Comparison of ENCODE assay signal across 8 cellular contexts in the genomic region with DNA sequence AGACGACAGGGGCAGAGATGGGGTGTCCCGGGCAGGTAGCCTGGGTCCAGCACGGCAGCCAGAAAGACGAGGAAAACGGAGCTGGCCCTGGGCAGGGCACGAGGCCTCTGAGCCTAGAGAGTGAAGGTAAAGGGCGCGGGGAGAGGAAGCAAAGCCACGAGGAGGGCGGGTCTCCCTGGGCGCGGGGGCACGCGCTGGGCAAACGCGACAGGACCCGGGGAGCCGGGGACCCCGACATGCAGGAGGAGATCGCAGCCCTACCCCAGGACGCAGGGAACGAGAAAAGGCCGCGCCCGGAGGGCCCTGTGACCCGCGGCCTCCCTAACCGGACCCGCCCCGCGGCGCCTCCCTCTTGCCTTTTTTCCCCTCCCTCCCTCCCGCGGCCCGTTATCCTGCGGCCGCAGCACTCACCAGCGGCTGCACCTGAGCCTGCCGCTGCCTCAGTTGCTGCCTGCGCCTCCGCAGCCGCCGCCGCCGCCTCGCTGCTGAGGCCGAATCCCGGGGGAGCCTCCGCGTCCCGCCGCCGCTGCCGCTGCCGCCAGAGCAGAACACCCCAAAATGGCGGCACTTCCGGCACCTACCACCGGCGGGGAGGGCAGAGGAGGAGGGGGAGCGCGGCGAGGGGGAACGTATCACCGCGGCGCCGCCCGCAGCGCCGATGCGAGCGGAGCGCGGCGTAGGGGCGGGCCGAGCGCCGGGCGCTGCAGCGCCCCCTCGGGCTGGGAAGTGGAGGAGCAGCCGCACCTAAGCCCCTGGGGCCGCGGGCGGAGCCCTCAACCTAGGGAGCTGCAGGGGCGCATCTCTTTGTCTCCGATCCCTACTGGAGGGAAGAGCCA. TPM values are rescaled to one million over a fixed set of nuclear protein-coding genes. Genes with fewer than 3 reads are reported as not detected.
A peak's percentile ranks its signal among the peaks of the same experiment; 100 is the strongest.
DNase-seq lines count a peak whose midpoint lies in the region; ATAC-seq and TF ChIP-seq lines count a peak whose summit lies in the region.

TSS of gene CELF1 (minus strand) at position 552 of the 836 bp plus-strand sequence. CDS start 53,609 bp downstream, outside the sequence.

- H3K4me3 ChIP-seq in DND-41 (ENCODE audit: low read depth in 1 of 2, low read length in 2 of 2) = peak within 1 kb of the TSS; percentile 78 to 79
- no peak within 1 kb of the TSS for H3K4me3 ChIP-seq in KMS-11 (IDR thresholded peaks at IDR 0.05; ENCODE audit: insufficient read depth, low read depth, low read length)
- H3K4me3 ChIP-seq in Panc1 (ENCODE audit: low read depth in 2 of 2, low read length in 2 of 2) = peak within 1 kb of the TSS; percentile 75 to 97
- H3K4me3 ChIP-seq in muscle layer of duodenum (ENCODE audit: low read depth in 1 of 2, low read length in 2 of 2) = peak within 1 kb of the TSS; percentile 93 to 100

- POLR2A ChIA-PET in Panc1 (lab: Charles Lee) = interaction anchor here (0.6 to 0.7 kb wide), 2 partner anchors 60 to 72 kb away, joined by 6 to 7 read pairs; no protein-coding TSS in a partner anchor

- H2AFZ ChIP-seq in DND-41 (ENCODE audit: low read depth, low read length) (peak within 1 kb of the TSS; percentile 100), KMS-11 (ENCODE audit: low read depth) (peak within 1 kb of the TSS; percentile 66)

- H3K9me3 Mint-ChIP-seq in activated T-cell treated with anti-CD3 and anti-CD28 coated beads, Interleukin-2, amount 50 U/mL, for 4 hours = no peaks in the 10 kb centered on the region

- intact Hi-C loops in Panc1 (cut with micrococcal nuclease; ENCODE audit: unreplicated experiment) = no loop called here

- in situ Hi-C loops in Panc1 (cut with HindIII; ENCODE audit: low pct_unique_long_range_greater_than_20kb, low sequenced_read_pairs) = no loop called here

- H3K4me2 ChIP-seq in DND-41 (ENCODE audit: insufficient read depth, low read length) (peak within 1 kb of the TSS; percentile 97), KMS-11 (peak within 1 kb of the TSS; percentile 82)

- TF ChIP-seq CTCF in DND-41 (IDR thresholded peaks at IDR 0.05; ENCODE audit: borderline replicate concordance, extremely low read depth, low read length, poor library complexity, severe bottlenecking) = peak; percentile 95
- peak; percentile 78 for TF ChIP-seq CTCF in KMS-11 (conservative IDR thresholded peaks at IDR 0.05; ENCODE audit: low read depth, low read length)
- peak; percentile 99 for TF ChIP-seq CTCF in Panc1 (IDR thresholded peaks at IDR 0.05)

- H4K20me1 ChIP-seq in DND-41 (ENCODE audit: insufficient read depth, low read length) (peaks cover 38% of the 10 kb centered on the region), KMS-11 (ENCODE audit: insufficient read depth) (peaks cover 19% of the 10 kb centered on the region)

- H3K36me3 ChIP-seq in DND-41 (ENCODE audit: insufficient read depth, low read length) (peaks cover 20% of the 10 kb centered on the region), KMS-11 (ENCODE audit: insufficient read depth) (no peaks in the 10 kb centered on the region), Panc1 (ENCODE audit: control insufficient read depth, insufficient read depth, low read length) (peaks cover 15% of the 10 kb centered on the region), muscle layer of duodenum (ENCODE audit: control insufficient read depth in 1 of 2, insufficient read depth in 2 of 2, low read length in 2 of 2) (peaks cover 0 to 10% of the 10 kb centered on the region in 2 donors)

- H3K27ac ChIP-seq in DND-41 (ENCODE audit: low read length) (peak within 1 kb of the TSS; percentile 89), KMS-11 (peak within 1 kb of the TSS; percentile 93), Panc1 (ENCODE audit: low read length) (peak within 1 kb of the TSS; percentile 98), muscle layer of duodenum (ENCODE audit: low read length) (peak within 1 kb of the TSS; percentile 96)

- peaks cover 47% of the 10 kb centered on the region for H3K4me1 ChIP-seq in DND-41 (ENCODE audit: insufficient read depth, low read length)
- H3K4me1 ChIP-seq in KMS-11 (ENCODE audit: low read depth, poor library complexity, severe bottlenecking) = peaks cover 36% of the 10 kb centered on the region
- peaks cover 19% of the 10 kb centered on the region for H3K4me1 ChIP-seq in Panc1 (ENCODE audit: control insufficient read depth, insufficient read depth, low read length)
- peaks cover 11 to 13% of the 10 kb centered on the region in 2 donors for H3K4me1 ChIP-seq in muscle layer of duodenum (ENCODE audit: control insufficient read depth in 1 of 2, insufficient read depth in 2 of 2, low read length in 2 of 2)

- CTCF ChIA-PET in Panc1 (lab: Charles Lee) = interaction anchor here (0.6 to 0.7 kb wide), 4 partner anchors 31 to 590 kb away, joined by 3 to 8 read pairs (median 3); no protein-coding TSS in a partner anchor

- no TSS peak for BruUV-seq in Panc1 (replicated peaks; lab: Mats Ljungman, UMichigan)

- peaks cover 41% of the 10 kb centered on the region for H3K4me1 Mint-ChIP-seq in activated T-cell treated with anti-CD3 and anti-CD28 coated beads, Interleukin-2, amount 50 U/mL, for 4 hours (ENCODE audit: low read depth)

- peak within 1 kb of the TSS; percentile 71 for H3K9ac ChIP-seq in DND-41 (ENCODE audit: low read depth, low read length)
- peak within 1 kb of the TSS; percentile 93 for H3K9ac ChIP-seq in KMS-11

- H3K27me3 ChIP-seq in DND-41 (ENCODE audit: insufficient read depth, low read length, poor library complexity) = no peaks in the 10 kb centered on the region
- H3K27me3 ChIP-seq in KMS-11 (ENCODE audit: insufficient read depth, low read depth) = no peaks in the 10 kb centered on the region
- H3K27me3 ChIP-seq in Panc1 (ENCODE audit: control insufficient read depth, insufficient read depth, low read length) = no peaks in the 10 kb centered on the region
- no peaks in the 10 kb centered on the region for H3K27me3 ChIP-seq in muscle layer of duodenum (ENCODE audit: low read depth, low read length)

- H3K27me3 Mint-ChIP-seq in activated T-cell treated with anti-CD3 and anti-CD28 coated beads, Interleukin-2, amount 50 U/mL, for 4 hours (ENCODE audit: low read depth) = no peaks in the 10 kb centered on the region

- H3K9me3 ChIP-seq in DND-41 (ENCODE audit: insufficient read depth, low read length, severe bottlenecking) (no peaks in the 10 kb centered on the region), Panc1 (ENCODE audit: control insufficient read depth, insufficient read depth, low read depth, low read length) (no peaks in the 10 kb centered on the region), muscle layer of duodenum (ENCODE audit: control insufficient read depth in 1 of 2, low read length in 2 of 2) (no peaks in the 10 kb centered on the region)

- H3K36me3 Mint-ChIP-seq in activated T-cell treated with anti-CD3 and anti-CD28 coated beads, Interleukin-2, amount 50 U/mL, for 4 hours (ENCODE audit: insufficient read depth) = peaks cover 14% of the 10 kb centered on the region

- H3K79me2 ChIP-seq in DND-41 (ENCODE audit: insufficient read depth, low read length) (peaks cover 60% of the 10 kb centered on the region), KMS-11 (ENCODE audit: insufficient read depth, low read depth) (peaks cover 50% of the 10 kb centered on the region)

- DNase-seq in DND-41 (peak; percentile 94), Panc1 (ENCODE audit: low read depth, low spot score) (peak; percentile 57)
- DNase-seq in activated T-cell treated with anti-CD3 and anti-CD28 coated beads, Interleukin-2, amount 50 U/mL, for 4 hours = peak; percentile 88
- DNase-seq in stimulated activated CD8-positive, alpha-beta memory T cell treated with anti-CD3 and anti-CD28 coated beads, Interleukin-7, amount 100 ng/mL, for 4 hours (ENCODE audit: low read depth in 2 of 2) = peak; percentile 83 to 90

- ATAC-seq in DND-41 (ENCODE audit: insufficient read depth, low read depth) (peak; percentile 92), GM21737 (IDR thresholded peaks at IDR 0.05; ENCODE audit: unreplicated experiment) (peak; percentile 91), Panc1 (peak; percentile 94), esophagus mucosa (peak; percentile 98)
- peak; percentile 95 for ATAC-seq in activated T-cell treated with anti-CD3 and anti-CD28 coated beads, Interleukin-2, amount 50 U/mL, for 4 hours

- peak within 1 kb of the TSS; percentile 92 for H3K4me3 Mint-ChIP-seq in activated T-cell treated with anti-CD3 and anti-CD28 coated beads, Interleukin-2, amount 50 U/mL, for 4 hours

RNA-seq across cellular contexts. Expression of gene CELF1, which starts in this region (rescaled TPM):
- total RNA-seq in Panc1 (2021; ENCODE audit: unreplicated experiment) = 160 TPM
- 42.5 TPM for polyA plus RNA-seq in Panc1 (2012; ENCODE audit: insufficient read length)
- 100 to 1,000 TPM; 186 to 199 (median 190) TPM for total RNA-seq in activated T-cell treated with anti-CD3 and anti-CD28 coated beads, Interleukin-2, amount 50 U/mL, for 4 hours
- total RNA-seq in esophagus mucosa = 63.7 TPM
